In genomic region chr4:53908661-53909078, GRCh38 we compare ENCODE assay signal across 8 cellular contexts.
DNase-seq lines count a peak whose midpoint lies in the region; ATAC-seq, FAIRE-seq and TF ChIP-seq lines count a peak whose summit lies in the region.

No MANE protein-coding gene starts in this region.

- H3K36me3 Mint-ChIP-seq in GM23338 (ENCODE audit: low read depth), result no peaks in the 10 kb centered on the region
- H3K36me3 Mint-ChIP-seq in activated CD8-positive, alpha-beta T cell treated with anti-CD3 and anti-CD28 coated beads, Interleukin-2, amount 10 ng/mL, durations not matched to agents 7 days and 5 days (ENCODE audit: low read depth), result no peaks in the 10 kb centered on the region

- POLR2A ChIA-PET in activated CD8-positive, alpha-beta T cell treated with anti-CD3 and anti-CD28 coated beads, Interleukin-2, amount 10 ng/mL, durations not matched to agents 7 days and 5 days (lab: Charles Lee), result interaction anchor here (0.7 kb wide), 1 partner anchor 11 kb away, joined by 3 read pairs; no protein-coding TSS in a partner anchor

- CTCF ChIA-PET in activated CD8-positive, alpha-beta T cell treated with anti-CD3 and anti-CD28 coated beads, Interleukin-2, amount 10 ng/mL, durations not matched to agents 7 days and 5 days (lab: Charles Lee), result interaction anchor here (1.3 to 6.6 kb wide), 11 partner anchors 8 to 713 kb away, joined by 3 to 87 read pairs (median 7); no protein-coding TSS in a partner anchor

- H3K27me3 ChIP-seq in GM23338 (ENCODE audit: insufficient read depth), result peaks cover 15% of the 10 kb centered on the region; the same call in 1 of the 2 replicates

- H3K79me2 ChIP-seq in GM23338 (replicated peaks; ENCODE audit: insufficient read depth), result no peaks in the 10 kb centered on the region

- H3K4me1 Mint-ChIP-seq in GM23338, result peaks cover 16% of the 10 kb centered on the region
- peaks cover 13% of the 10 kb centered on the region for H3K4me1 Mint-ChIP-seq in activated CD8-positive, alpha-beta T cell treated with anti-CD3 and anti-CD28 coated beads, Interleukin-2, amount 10 ng/mL, durations not matched to agents 7 days and 5 days (ENCODE audit: low read depth)

- H3K27ac ChIP-seq in GM23338 (ENCODE audit: low read depth), result no peak overlapping the region

- peak; percentile 59 for TF ChIP-seq CTCF in D721Med (IDR thresholded peaks at IDR 0.05; ENCODE audit: insufficient read depth, missing control alignments)
- TF ChIP-seq CTCF in GM23338 (conservative IDR thresholded peaks at IDR 0.05; ENCODE audit: low read depth in 2 of 2), result peak; percentile 76 to 78

- intact Hi-C loops in head of caudate nucleus (cut with DNase I), result loop anchor here (5.0 kb wide), 1 partner anchor 324 kb away; no protein-coding TSS in a partner anchor

- H3K9me3 Mint-ChIP-seq in GM23338, result no peaks in the 10 kb centered on the region
- no peaks in the 10 kb centered on the region for H3K9me3 Mint-ChIP-seq in activated CD8-positive, alpha-beta T cell treated with anti-CD3 and anti-CD28 coated beads, Interleukin-2, amount 10 ng/mL, durations not matched to agents 7 days and 5 days (ENCODE audit: insufficient read depth)

- H3K4me3 ChIP-seq in GM23338, result no peak overlapping the region

- no peaks in the 10 kb centered on the region for H3F3A ChIP-seq in GM23338 (replicated peaks; ENCODE audit: low read depth)

- H3K4me3 Mint-ChIP-seq in GM23338, result no peak overlapping the region
- no peak overlapping the region for H3K4me3 Mint-ChIP-seq in activated CD8-positive, alpha-beta T cell treated with anti-CD3 and anti-CD28 coated beads, Interleukin-2, amount 10 ng/mL, durations not matched to agents 7 days and 5 days

- H3K4me1 ChIP-seq in GM23338 (ENCODE audit: insufficient read depth), result peaks cover 14% of the 10 kb centered on the region

- no peaks in the 10 kb centered on the region for H3K9me2 ChIP-seq in GM23338 (ENCODE audit: insufficient read depth)

- no peaks in the 10 kb centered on the region for H3K27me3 Mint-ChIP-seq in GM23338 (ENCODE audit: insufficient read depth, low read depth, poor library complexity)
- H3K27me3 Mint-ChIP-seq in activated CD8-positive, alpha-beta T cell treated with anti-CD3 and anti-CD28 coated beads, Interleukin-2, amount 10 ng/mL, durations not matched to agents 7 days and 5 days (ENCODE audit: low read depth), result peaks cover 42% of the 10 kb centered on the region

- ATAC-seq in GM23338 (peak; percentile 72), GM21381 (IDR thresholded peaks at IDR 0.05; ENCODE audit: unreplicated experiment) (no peak), HG02759 (IDR thresholded peaks at IDR 0.05; ENCODE audit: unreplicated experiment) (no peak)
- ATAC-seq in activated CD8-positive, alpha-beta T cell treated with anti-CD3 and anti-CD28 coated beads, Interleukin-2, amount 10 ng/mL, durations not matched to agents 7 days and 5 days, result peak; percentile 68

- H3K36me3 ChIP-seq in GM23338 (ENCODE audit: insufficient read depth), result no peaks in the 10 kb centered on the region

- H3K27ac Mint-ChIP-seq in GM23338, result no peak overlapping the region
- H3K27ac Mint-ChIP-seq in activated CD8-positive, alpha-beta T cell treated with anti-CD3 and anti-CD28 coated beads, Interleukin-2, amount 10 ng/mL, durations not matched to agents 7 days and 5 days, result no peak overlapping the region

- no peak overlapping the region for H3K4me2 ChIP-seq in GM23338

- H2AFZ ChIP-seq in GM23338, result no peak overlapping the region

- DNase-seq in D721Med (ENCODE audit: insufficient read length, low spot score) (no peak), GM23338 (ENCODE audit: low spot score) (peak; percentile 69), NCI-H2227 (lab: John Stamatoyannopoulos, UW; ENCODE audit: unreplicated experiment) (peak; percentile 57), head of caudate nucleus (peak in 25 of 42 donors; percentile 17 to 74 (median 44)), pons (ENCODE audit: low spot score) (peak; percentile 81)
- peak; percentile 39 for DNase-seq in activated CD8-positive, alpha-beta T cell treated with anti-CD3 and anti-CD28 coated beads, Interleukin-2, amount 10 ng/mL, durations not matched to agents 7 days and 5 days

- no peak for FAIRE-seq in D721Med (lab: Jason Lieb, UNC)

- no peaks in the 10 kb centered on the region for H4K20me1 ChIP-seq in GM23338 (replicated peaks; ENCODE audit: insufficient read depth)

TF ChIP-seq in GM23338, 12 proteins besides CTCF, POLR2A, EP300 and RAD21 (continues in another document):
- TF ChIP-seq ZNF331 (CRISPR knock-in tag; IDR thresholded peaks at IDR 0.05; ENCODE audit: low read depth) (no peak), POLR2AphosphoS5 (IDR thresholded peaks at IDR 0.05; ENCODE audit: low read depth) (no peak), STAT1 (IDR thresholded peaks at IDR 0.05; ENCODE audit: unreplicated experiment) (no peak), ZNF114 (CRISPR knock-in tag; IDR thresholded peaks at IDR 0.05) (no peak), EZH2 (IDR thresholded peaks at IDR 0.05; ENCODE audit: low read depth, unreplicated experiment) (no peak), ZNF462 (CRISPR knock-in tag; IDR thresholded peaks at IDR 0.05) (no peak), CREB1 (CRISPR knock-in tag; IDR thresholded peaks at IDR 0.05; ENCODE audit: low read depth) (no peak)

Comparison
In these comparisons a context has a peak if more than half of its experiments do, and no peak if none do; other contexts are left out.
1. ATAC-seq: peak in GM23338 (single experiment) and activated CD8-positive, alpha-beta T cell treated with anti-CD3 and anti-CD28 coated beads, Interleukin-2, amount 10 ng/mL, durations not matched to agents 7 days and 5 days (single experiment); none in GM21381 (single experiment) and HG02759 (single experiment).